Comparison of ENCODE assay signal across 8 cellular contexts in the genomic region with DNA sequence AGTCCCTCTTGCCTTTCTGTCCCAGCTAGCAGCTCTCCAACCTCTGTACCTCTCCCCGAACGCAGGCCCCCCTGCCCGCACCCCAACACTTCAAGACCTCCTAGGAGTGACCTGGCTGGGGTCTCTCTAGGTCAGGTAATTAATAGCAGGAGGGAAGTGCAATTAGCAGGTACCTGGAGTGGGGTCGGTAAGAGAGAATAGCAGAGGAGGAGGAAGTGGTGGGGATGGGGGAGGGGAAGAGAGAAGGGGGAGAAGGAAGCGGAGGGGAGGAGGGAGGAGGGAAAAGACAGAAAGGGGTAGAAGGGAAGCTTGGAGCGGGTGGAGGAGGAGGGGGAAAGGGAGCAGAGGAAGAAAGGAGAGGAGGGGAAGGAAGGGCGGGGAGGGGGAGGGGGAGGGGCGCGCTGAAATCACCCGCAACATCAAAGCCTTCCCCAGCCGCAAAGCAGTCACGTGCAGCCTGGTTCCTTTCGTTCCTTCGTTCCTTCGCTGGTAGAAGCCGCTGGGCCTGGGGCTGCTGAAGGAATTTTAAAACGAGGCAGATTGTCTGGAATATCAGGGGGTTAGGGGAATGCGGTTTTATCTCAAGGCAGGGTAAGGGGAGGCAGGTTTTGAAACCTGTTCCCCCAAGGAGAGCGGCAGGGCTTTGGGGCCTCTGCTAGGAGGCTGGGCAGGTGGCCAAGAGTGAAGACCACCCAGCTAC. TPM values are rescaled to one million over a fixed set of nuclear protein-coding genes. Genes with fewer than 3 reads are reported as not detected.
DNase-seq lines count a peak whose midpoint lies in the region; ATAC-seq and TF ChIP-seq lines count a peak whose summit lies in the region.

No MANE protein-coding gene starts in this region.

- no peaks in the 10 kb centered on the region for H3K36me3 Mint-ChIP-seq in CD14-positive monocyte

- WGBS in mesodermal cell (ENCODE audit: insufficient coverage in 2 of 2), 2 experiments, result 15 to 19% methylated on average over 3 to 13 of the region's 19 CpGs

- H3K36me3 ChIP-seq in mesodermal cell (ENCODE audit: control insufficient read depth, insufficient read depth, low read length), result no peaks in the 10 kb centered on the region

- intact Hi-C loops in CD14-positive monocyte (cut with micrococcal nuclease), result loop anchor here in 1 of 2 donors (5.0 kb wide), 1 partner anchor 68 kb away; no protein-coding TSS in a partner anchor

- no peaks in the 10 kb centered on the region for H3K9me3 ChIP-seq in mesodermal cell (ENCODE audit: control insufficient read depth, low read length)

- H3K27ac Mint-ChIP-seq in CD14-positive monocyte, result peak overlapping the region; percentile 61 to 92 (median 88)

- peaks cover 18% of the 10 kb centered on the region for H3K27me3 ChIP-seq in foreskin keratinocyte

- peak overlapping the region; percentile 26 for H3K27ac ChIP-seq in mesodermal cell (ENCODE audit: low read depth, low read length, severe bottlenecking)
- no peak overlapping the region for H3K27ac ChIP-seq in foreskin keratinocyte

- no peak for TF ChIP-seq CTCF in CD14-positive monocyte (IDR thresholded peaks at IDR 0.05)
- TF ChIP-seq CTCF in foreskin keratinocyte (conservative IDR thresholded peaks at IDR 0.05), result no peak

- no peak for ATAC-seq in GM19397 (IDR thresholded peaks at IDR 0.05; ENCODE audit: unreplicated experiment)
- ATAC-seq in foreskin keratinocyte, result no peak
- ATAC-seq in HG03025 (IDR thresholded peaks at IDR 0.05; ENCODE audit: low FRiP score, unreplicated experiment), result no peak

- peak overlapping the region; percentile 75 to 87 for H3K4me3 Mint-ChIP-seq in CD14-positive monocyte

- peaks cover 0 to 2% (median 0%) of the 10 kb centered on the region in 7 donors for H3K9me3 Mint-ChIP-seq in CD14-positive monocyte

- peaks cover 58% of the 10 kb centered on the region for H3K4me1 Mint-ChIP-seq in CD14-positive monocyte

- H3K4me1 ChIP-seq in mesodermal cell (ENCODE audit: control insufficient read depth, insufficient read depth, low read length, poor library complexity, severe bottlenecking), result peaks cover 39% of the 10 kb centered on the region
- peaks cover 7% of the 10 kb centered on the region for H3K4me1 ChIP-seq in foreskin keratinocyte

- DNase-seq in CD14-positive monocyte (ENCODE audit: low spot score) (no peak), NOMO-1 (lab: John Stamatoyannopoulos, UW; ENCODE audit: unreplicated experiment in 2 of 2) (peak; percentile 53 to 76), activated T-helper 1 cell treated with Interleukin-2 at 50 U/mL for 16 hours (ENCODE audit: low read depth) (peak; percentile 51), NCI-H1105 treated with DMSO at 0.1 percent for 48 hours (lab: John Stamatoyannopoulos, UW) (no peak), foreskin keratinocyte (no peak)

- H3K4me3 ChIP-seq in mesodermal cell (ENCODE audit: extremely low read depth, insufficient read depth, low read length, poor library complexity, severe bottlenecking), result no peak overlapping the region

- peaks cover 4 to 28% (median 10%) of the 10 kb centered on the region in 3 donors for H3K27me3 Mint-ChIP-seq in CD14-positive monocyte (ENCODE audit: low read depth in 3 of 3)

RNA-seq across cellular contexts. Expression of a gene that starts 29.3 kb away (rescaled TPM):
- under 1 TPM; 0.67 to 0.99 TPM for polyA plus RNA-seq in CD14-positive monocyte
- 27.8 TPM for polyA plus RNA-seq in mesodermal cell (2013, experiment 1 of 2)
- 24.9 TPM for polyA plus RNA-seq in mesodermal cell (2013, experiment 2 of 2)
- 54.4 and 55.9 TPM in 2 replicates for total RNA-seq in foreskin keratinocyte
- 9.9 and 11.9 TPM in 2 replicates for polyA plus RNA-seq in foreskin keratinocyte

Comparison
In these comparisons a context has a peak if more than half of its experiments do, and no peak if none do; other contexts are left out.
1. DNase-seq: peak in NOMO-1 (2 of 2) and activated T-helper 1 cell treated with Interleukin-2 at 50 U/mL for 16 hours (single experiment); none in CD14-positive monocyte (single experiment), NCI-H1105 treated with DMSO at 0.1 percent for 48 hours (single experiment) and foreskin keratinocyte (0 of 2).